Comparison of ENCODE assay signal across 1 cellular context in genomic region chr17:43860077-43860725, GRCh38.
TF ChIP-seq lines count a peak whose summit lies in the region.

No MANE protein-coding gene starts in this region.

TF ChIP-seq in HepG2, 621 proteins besides CTCF, POLR2A, EP300 and RAD21:
- TF ChIP-seq ZNF768 (CRISPR knock-in tag; IDR thresholded peaks at IDR 0.05) (peak; percentile 88), SRF (IDR thresholded peaks at IDR 0.05; ENCODE audit: low read depth, low read length) (no peak), CEBPB (IDR thresholded peaks at IDR 0.05; ENCODE audit: borderline replicate concordance, low read depth, low read length) (peak; percentile 30; the same call in 1 of the 2 replicates)
TF ChIP-seq in HepG2: peak in this region for 2.
